17 cellular contexts compared by ENCODE assay signal in the genomic region with DNA sequence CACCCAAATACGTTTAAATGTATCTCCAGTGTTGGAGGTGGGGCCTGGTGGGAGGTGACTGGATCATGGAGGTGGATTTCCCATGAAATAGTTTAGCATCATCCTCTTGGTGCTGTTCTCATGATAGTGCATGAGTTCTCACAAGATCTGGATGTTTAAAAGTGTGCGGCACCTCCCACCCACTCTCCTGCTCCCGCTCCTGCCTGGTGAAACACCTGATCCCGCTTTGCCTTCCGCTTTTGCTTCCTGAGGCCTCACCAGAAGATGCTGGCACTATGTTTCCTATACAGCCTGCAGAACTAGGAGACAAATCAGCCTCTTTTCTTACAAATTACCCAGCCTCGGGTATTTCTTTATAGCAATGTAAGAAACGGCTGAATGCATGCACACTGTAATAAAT. TPM values are rescaled to one million over a fixed set of nuclear protein-coding genes. Genes with fewer than 3 reads are reported as not detected.
DNase-seq lines count a peak whose midpoint lies in the region; ATAC-seq, FAIRE-seq and TF ChIP-seq lines count a peak whose summit lies in the region.
"Had no signal": no experiment of that assay in that cellular context is flagged by ENCODE, and none has a peak within 500 bp of the region (broad histone marks: within the 10 kb centered on the region; RNA-seq: fewer than 3 reads in every experiment).

No MANE protein-coding gene starts in this region.

- no peak overlapping the region for H4K5ac ChIP-seq in H1 (ENCODE audit: insufficient read length, low read depth, low read length)

- H3K4me2 ChIP-seq in HCT116 (ENCODE audit: low read length) (peak overlapping the region; percentile 54), PC-3 (ENCODE audit: low read length) (peak overlapping the region; percentile 77), H1 (ENCODE audit: insufficient read depth in 1 of 2, low read depth in 2 of 2, low read length in 2 of 2) (peak overlapping the region in 1 of 2 experiments; percentile 40; a peak in 1 of 4 replicates), mesenchymal stem cell (ENCODE audit: low read length, poor library complexity, severe bottlenecking) (peak overlapping the region; percentile 46)

- H3K23ac ChIP-seq in H1 (ENCODE audit: insufficient read length) (no peak overlapping the region), mesenchymal stem cell (ENCODE audit: low read length in 2 of 2) (no peak overlapping the region)

- DNase-seq in HCT116 (ENCODE audit: low read depth, low spot score) (no peak), PC-3 (no peak), H1 (ENCODE audit: low read depth in 1 of 2, low spot score in 2 of 2) (no peak), mesenchymal stem cell (no peak), pancreas (no peak)
- DNase-seq in stimulated activated CD8-positive, alpha-beta memory T cell treated with anti-CD3 and anti-CD28 coated beads, Interleukin-4, amount 100 ng/mL, for 48 hours, result no peak
- DNase-seq in activated naive CD4-positive, alpha-beta T cell treated with Interleukin-2 at 50 U/mL for 16 hours, result no peak
- DNase-seq: DMS153, DMS79, GDM1, GOT3 had no signal

- no peak overlapping the region for H3K14ac ChIP-seq in H1 (ENCODE audit: insufficient read length)
- no peak overlapping the region for H3K14ac ChIP-seq in mesenchymal stem cell (ENCODE audit: low read length in 2 of 2)

- H3K9me2 ChIP-seq in HCT116 (ENCODE audit: insufficient read depth), result no peaks in the 10 kb centered on the region
- H3K9me2 ChIP-seq in PC-3 (replicated peaks; ENCODE audit: low read length), result no peaks in the 10 kb centered on the region

- ATAC-seq in HCT116 (peak; percentile 23), PC-3 (no peak), GM18505 (IDR thresholded peaks at IDR 0.05; ENCODE audit: unreplicated experiment) (no peak), pancreas (no peak)

- H3K4me3 ChIP-seq in HCT116 (replicated peaks in 1 of 2; ENCODE audit: low read depth in 1 of 2, low read length in 2 of 2) (no peak overlapping the region), PC-3 (ENCODE audit: low read length) (no peak overlapping the region), H1 (ENCODE audit: extremely low read depth in 1 of 4, insufficient read depth in 2 of 4, low read depth in 3 of 4, low read length in 4 of 4) (no peak overlapping the region), mesenchymal stem cell (ENCODE audit: insufficient read depth in 1 of 2, low read depth in 1 of 2, low read length in 2 of 2) (no peak overlapping the region), pancreas (no peak overlapping the region)
- H3K4me3 ChIP-seq: A549 had no signal

- no peak for TF ChIP-seq CTCF in HCT116 (IDR thresholded peaks at IDR 0.05 in 2 of 3, conservative IDR thresholded peaks at IDR 0.05 in 1 of 3; ENCODE audit: borderline replicate concordance in 1 of 3, insufficient read depth in 1 of 3, low read depth in 2 of 3, low read length in 2 of 3)
- no peak for TF ChIP-seq CTCF in PC-3 (conservative IDR thresholded peaks at IDR 0.05; ENCODE audit: low read depth, low read length)
- TF ChIP-seq CTCF in H1 (IDR thresholded peaks at IDR 0.05; ENCODE audit: control extremely low read depth in 1 of 3, insufficient read depth in 1 of 3, low read depth in 1 of 3, low read length in 3 of 3), result no peak
- no peak for TF ChIP-seq CTCF in pancreas (IDR thresholded peaks at IDR 0.05)

- H3K4ac ChIP-seq in H1 (replicated peaks; ENCODE audit: insufficient read length, low read depth, low read length), result no peak overlapping the region
- H3K4ac ChIP-seq in mesenchymal stem cell (ENCODE audit: low read depth in 1 of 2, low read length in 2 of 2), result no peak overlapping the region

- no peak overlapping the region for H3K9ac ChIP-seq in HCT116 (ENCODE audit: low read length)
- no peak overlapping the region for H3K9ac ChIP-seq in PC-3 (ENCODE audit: low read length)
- H3K9ac ChIP-seq in H1 (replicated peaks in 1 of 4; ENCODE audit: extremely low read depth in 1 of 4, low read depth in 3 of 4, low read length in 3 of 4), result no peak overlapping the region
- no peak overlapping the region for H3K9ac ChIP-seq in mesenchymal stem cell (ENCODE audit: low read length)

- H4K91ac ChIP-seq in H1 (replicated peaks; ENCODE audit: insufficient read length, low read length) (no peak overlapping the region), mesenchymal stem cell (ENCODE audit: low read length) (no peak overlapping the region)

- H3K4me1 ChIP-seq in HCT116 (ENCODE audit: control insufficient read depth in 1 of 2, insufficient read depth in 2 of 2, low read length in 2 of 2) (peaks cover 13 to 21% of the 10 kb centered on the region in 2 experiments), PC-3 (ENCODE audit: insufficient read depth, low read length) (peaks cover 19% of the 10 kb centered on the region), H1 (replicated peaks in 1 of 4; ENCODE audit: control insufficient read depth in 3 of 4, insufficient read depth in 4 of 4, low read length in 3 of 4) (peaks cover 3 to 13% (median 3%) of the 10 kb centered on the region in 4 experiments; a peak in 6 of 7 replicates), mesenchymal stem cell (ENCODE audit: control insufficient read depth, insufficient read depth, low read depth, low read length) (peaks cover 11% of the 10 kb centered on the region), pancreas (no peaks in the 10 kb centered on the region)

- CTCF ChIA-PET in HCT116 (lab: Charles Lee), result interaction anchor here (0.6 to 1.8 kb wide), 5 partner anchors 9 to 722 kb away, joined by 3 to 4 read pairs (median 4); no protein-coding TSS in a partner anchor
- CTCF ChIA-PET in PC-3 (lab: Charles Lee), result interaction anchor here (0.8 kb wide), 2 partner anchors 28 to 36 kb away, joined by 3 to 11 read pairs; no protein-coding TSS in a partner anchor
- CTCF ChIA-PET in H1 (lab: Charles Lee; ENCODE audit: partially characterized antibody), result interaction anchor here (0.6 to 1.5 kb wide), 8 partner anchors 12 to 43 kb away, joined by 3 to 6 read pairs (median 4); no protein-coding TSS in a partner anchor

- H2BK15ac ChIP-seq in H1 (ENCODE audit: low read length), result no peak overlapping the region
- H2BK15ac ChIP-seq in mesenchymal stem cell (ENCODE audit: low read depth, poor library complexity, severe bottlenecking), result no peak overlapping the region

- H4K8ac ChIP-seq in H1 (ENCODE audit: extremely low read depth, insufficient read depth, low read length) (no peak overlapping the region), mesenchymal stem cell (ENCODE audit: low read length) (no peak overlapping the region)

- RAD21 ChIA-PET in HCT116 (lab: Charles Lee; ENCODE audit: low non-redundant PET in 1 of 2, low total read pairs in 2 of 2, uncharacterized antibody in 2 of 2, unreplicated experiment in 2 of 2), result no interaction called here

- no peaks in the 10 kb centered on the region for H4K20me1 ChIP-seq in HCT116 (ENCODE audit: insufficient read depth)
- H4K20me1 ChIP-seq in PC-3 (ENCODE audit: low read length), result no peaks in the 10 kb centered on the region
- H4K20me1 ChIP-seq in H1 (replicated peaks in 1 of 2; ENCODE audit: control insufficient read depth in 1 of 2, insufficient read depth in 2 of 2, low read length in 2 of 2), result peaks cover 0 to 2% of the 10 kb centered on the region in 2 experiments

- no peaks in the 10 kb centered on the region for H3K9me3 ChIP-seq in HCT116 (ENCODE audit: control insufficient read depth in 1 of 2, insufficient read depth in 1 of 2, low read depth in 1 of 2, low read length in 2 of 2)
- H3K9me3 ChIP-seq in PC-3 (ENCODE audit: low read length), result no peaks in the 10 kb centered on the region
- no peaks in the 10 kb centered on the region for H3K9me3 ChIP-seq in H1 (ENCODE audit: insufficient read depth in 2 of 2, low read depth in 1 of 2, low read length in 1 of 2)
- H3K9me3 ChIP-seq in mesenchymal stem cell (ENCODE audit: control insufficient read depth, low read length), result no peaks in the 10 kb centered on the region
- H3K9me3 ChIP-seq in pancreas, result no peaks in the 10 kb centered on the region

- no peaks in the 10 kb centered on the region for H3K27me3 ChIP-seq in HCT116 (ENCODE audit: insufficient read depth, low read length)
- H3K27me3 ChIP-seq in PC-3 (ENCODE audit: low read length), result no peaks in the 10 kb centered on the region
- no peaks in the 10 kb centered on the region for H3K27me3 ChIP-seq in H1 (replicated peaks in 1 of 4; ENCODE audit: control insufficient read depth in 3 of 4, extremely low read depth in 1 of 4, insufficient read depth in 3 of 4, low read length in 3 of 4)
- H3K27me3 ChIP-seq in mesenchymal stem cell (ENCODE audit: control insufficient read depth in 1 of 2, insufficient read depth in 1 of 2, low read length in 2 of 2), result no peaks in the 10 kb centered on the region
- no peaks in the 10 kb centered on the region for H3K27me3 ChIP-seq in pancreas

- H2AFZ ChIP-seq in HCT116 (ENCODE audit: low read depth, low read length, poor library complexity, severe bottlenecking) (no peak overlapping the region), PC-3 (ENCODE audit: low read length) (no peak overlapping the region), H1 (ENCODE audit: low read length) (no peak overlapping the region), mesenchymal stem cell (ENCODE audit: low read depth, low read length) (no peak overlapping the region)

- H3K79me2 ChIP-seq in HCT116 (ENCODE audit: insufficient read depth, low read length) (no peaks in the 10 kb centered on the region), PC-3 (ENCODE audit: low read length) (no peaks in the 10 kb centered on the region), H1 (ENCODE audit: control insufficient read depth in 1 of 2, insufficient read depth in 2 of 2, low read length in 2 of 2) (no peaks in the 10 kb centered on the region)

- no TSS peak for BruUV-seq in HCT116 (replicated peaks; lab: Mats Ljungman, UMichigan)
- no TSS peak for BruUV-seq in PC-3 (replicated peaks; lab: Mats Ljungman, UMichigan)

- no peak overlapping the region for H2BK120ac ChIP-seq in H1 (replicated peaks; ENCODE audit: low read depth, low read length)
- no peak overlapping the region for H2BK120ac ChIP-seq in mesenchymal stem cell (ENCODE audit: low read depth, low read length)

- H3K79me1 ChIP-seq in H1 (ENCODE audit: low read depth, low read length), result no peaks in the 10 kb centered on the region
- H3K79me1 ChIP-seq in mesenchymal stem cell (replicated peaks; ENCODE audit: low read length, poor library complexity, severe bottlenecking), result no peaks in the 10 kb centered on the region

- H2BK5ac ChIP-seq in H1 (ENCODE audit: low read depth, low read length), result no peak overlapping the region; the same call in 1 of the 2 replicates
- H2BK5ac ChIP-seq in mesenchymal stem cell (ENCODE audit: low read depth, low read length, poor library complexity, severe bottlenecking), result no peak overlapping the region

- no peaks in the 10 kb centered on the region for H3K23me2 ChIP-seq in H1 (ENCODE audit: low read depth, low read length)

- H3K56ac ChIP-seq in H1 (replicated peaks; ENCODE audit: insufficient read length, low read depth, low read length), result no peak overlapping the region

- POLR2A ChIA-PET in HCT116 (lab: Charles Lee) (interaction anchor here (1.0 kb wide), 1 partner anchor 8 kb away, joined by 3 read pairs; no protein-coding TSS in a partner anchor), PC-3 (lab: Charles Lee; ENCODE audit: unreplicated experiment) (no interaction called here), H1 (lab: Charles Lee; ENCODE audit: partially characterized antibody) (interaction anchor here (0.7 to 8.7 kb wide), 6 partner anchors 12 to 162 kb away, joined by 3 to 132 read pairs (median 4); a partner anchor contains a TSS)

- H2AK5ac ChIP-seq in H1 (ENCODE audit: low read depth, low read length) (0 out of 2 replicates have a peak overlapping the region, but pooled peaks have one; percentile 48), mesenchymal stem cell (ENCODE audit: low read length, severe bottlenecking) (no peak overlapping the region)

- H3F3A ChIP-seq in PC-3 (ENCODE audit: low read length, unreplicated experiment), result peaks cover 6% of the 10 kb centered on the region

- WGBS in H1 (ENCODE audit: extremely low coverage in 1 of 2, insufficient coverage in 1 of 2, insufficient read length in 1 of 2, insufficient replicate concordance in 2 of 2, low coverage in 1 of 2, low lambda C conversion rate in 2 of 2, missing lambda C conversion rate in 1 of 2), 2 experiments, result 86% methylated on average over 7 of the region's 7 CpGs; no CpG with 5 or more reads in 1 of the 2 experiments
- 85% methylated on average over 7 of the region's 7 CpGs for WGBS in mesenchymal stem cell
- WGBS in pancreas, 2 donors, result 72 to 78% methylated on average over 7 of the region's 7 CpGs

- intact Hi-C loops in HCT116 (cut with micrococcal nuclease), result no loop called here
- intact Hi-C loops in PC-3 (cut with micrococcal nuclease), result no loop called here
- intact Hi-C loops in pancreas (cut with DNase I), result no loop called here

- TF ChIP-seq EP300 in H1 (IDR thresholded peaks at IDR 0.05; ENCODE audit: borderline replicate concordance in 1 of 2, low read depth in 2 of 2, low read length in 2 of 2), result no peak

- H3K36me3 ChIP-seq in HCT116 (ENCODE audit: control insufficient read depth in 1 of 2, insufficient read depth in 2 of 2, low read length in 2 of 2) (no peaks in the 10 kb centered on the region), PC-3 (ENCODE audit: low read depth, low read length) (no peaks in the 10 kb centered on the region), H1 (ENCODE audit: control insufficient read depth in 2 of 4, insufficient read depth in 4 of 4, low read length in 3 of 4) (no peaks in the 10 kb centered on the region), mesenchymal stem cell (ENCODE audit: control insufficient read depth in 1 of 2, insufficient read depth in 2 of 2, low read depth in 1 of 2, low read length in 2 of 2) (no peaks in the 10 kb centered on the region), pancreas (no peaks in the 10 kb centered on the region)

- TF ChIP-seq RAD21 in HCT116 (IDR thresholded peaks at IDR 0.05; ENCODE audit: low read depth) (no peak), H1 (IDR thresholded peaks at IDR 0.05 in 1 of 2, conservative IDR thresholded peaks at IDR 0.05 in 1 of 2; ENCODE audit: low read depth in 2 of 2, low read length in 2 of 2) (no peak)

- H3K18ac ChIP-seq in H1 (ENCODE audit: extremely low read depth, low read length) (no peak overlapping the region), mesenchymal stem cell (ENCODE audit: low read depth in 1 of 2, low read length in 2 of 2) (no peak overlapping the region)

- TF ChIP-seq POLR2A in HCT116 (IDR thresholded peaks at IDR 0.05; ENCODE audit: borderline replicate concordance, extremely low read depth, insufficient read depth, insufficient read length) (no peak), H1 (IDR thresholded peaks at IDR 0.05; ENCODE audit: control extremely low read depth in 1 of 2, low read depth in 2 of 2, low read length in 2 of 2) (no peak), GM18505 (IDR thresholded peaks at IDR 0.05; ENCODE audit: borderline replicate concordance, extremely low read depth, insufficient read depth, insufficient read length) (no peak)

- FAIRE-seq in H1 (lab: Jason Lieb, UNC) (no peak), pancreas (lab: Jason Lieb, UNC) (no peak)
- FAIRE-seq: A549, HepG2 had no signal

- H2BK12ac ChIP-seq in H1 (ENCODE audit: low read depth, low read length) (no peak overlapping the region), mesenchymal stem cell (ENCODE audit: low read length in 2 of 2) (no peak overlapping the region)

- no peak overlapping the region for H3K27ac ChIP-seq in HCT116 (ENCODE audit: low read depth, low read length)
- no peak overlapping the region for H3K27ac ChIP-seq in PC-3 (ENCODE audit: low read length)
- H3K27ac ChIP-seq in H1 (ENCODE audit: low read depth, low read length), result no peak overlapping the region
- H3K27ac ChIP-seq in mesenchymal stem cell (ENCODE audit: low read length, poor library complexity, severe bottlenecking), result no peak overlapping the region
- H3K27ac ChIP-seq in pancreas, result no peak overlapping the region
- H3K27ac ChIP-seq: 22Rv1, A549, C4-2B, HL-60 had no signal

- H2BK20ac ChIP-seq in H1 (ENCODE audit: low read length), result no peak overlapping the region

RNA-seq across cellular contexts. Expression of a gene that starts 20.1 kb away (rescaled TPM):
- total RNA-seq in HCT116 (2021; ENCODE audit: unreplicated experiment), result 238 TPM
- polyA plus RNA-seq in HCT116 (2012), result 220 and 254 TPM in 2 replicates
- 198 and 216 TPM in 2 replicates for total RNA-seq in PC-3 (2014; rRNA removed)
- total RNA-seq in H1 (2021; fragmentation: NEBNext Ultra II Directional; extraction: Animal tissue kit (Norgen Biotek cat#: 25700)), result 323 and 328 TPM in 2 replicates
- polyA plus RNA-seq in H1 (2011; rRNA removed), result 179 and 184 TPM in 2 replicates
- 254 TPM for polyA plus RNA-seq in H1 (2011; cell fraction: cytosol; rRNA removed)
- polyA plus RNA-seq in H1 (2011; cell fraction: nucleus; rRNA removed), result 169 TPM
- polyA plus RNA-seq in H1 (2012, experiment 1 of 2), result 243 to 415 TPM (median 345 TPM) in 4 replicates
- 24.0 TPM for polyA plus RNA-seq in H1 (2012, experiment 2 of 2)
- polyA plus RNA-seq in H1 (2013, experiment 1 of 2), result 314 TPM
- 325 TPM for polyA plus RNA-seq in H1 (2013, experiment 2 of 2)
- polyA minus RNA-seq in H1 (2011; rRNA and poly(A)+ RNA removed), result 277 and 334 TPM in 2 replicates
- 213 TPM for polyA minus RNA-seq in H1 (2011; cell fraction: cytosol; rRNA and poly(A)+ RNA removed)
- 361 TPM for polyA minus RNA-seq in H1 (2011; cell fraction: nucleus; rRNA and poly(A)+ RNA removed)
- 243 TPM for polyA plus RNA-seq in mesenchymal stem cell (2013, experiment 1 of 2)
- 253 TPM for polyA plus RNA-seq in mesenchymal stem cell (2013, experiment 2 of 2)
- total RNA-seq in pancreas, result 100 to 1,000 TPM in 3 of 6 donors, 10 to 100 TPM in 3; 79.8 to 139 (median 101) TPM
- polyA plus RNA-seq in pancreas, result 10 to 100 TPM; 22.2 to 42.1 TPM

RNA-seq across cellular contexts. Expression of a gene that starts 31.1 kb away (rescaled TPM):
- total RNA-seq in HCT116 (2021; ENCODE audit: unreplicated experiment) (72.5 TPM), PC-3 (2014; rRNA removed) (69.9 and 73.4 TPM in 2 replicates), pancreas (10 to 100 TPM; 35.3 to 51.0 (median 40.1) TPM)
- polyA plus RNA-seq in HCT116 (2012), result 58.5 and 65.3 TPM in 2 replicates
- total RNA-seq in H1 (2021; fragmentation: NEBNext Ultra II Directional; extraction: Animal tissue kit (Norgen Biotek cat#: 25700)), result 76.6 and 76.9 TPM in 2 replicates
- polyA plus RNA-seq in H1 (2011; rRNA removed) (37.6 and 39.4 TPM in 2 replicates), pancreas (100 to 1,000 TPM in 1 of 2 donors, 10 to 100 TPM in 1; 84.7 to 110 TPM)
- 58.3 TPM for polyA plus RNA-seq in H1 (2011; cell fraction: cytosol; rRNA removed)
- polyA plus RNA-seq in H1 (2011; cell fraction: nucleus; rRNA removed), result 56.3 TPM
- polyA plus RNA-seq in H1 (2012, experiment 1 of 2), result 59.9 to 69.8 TPM (median 62.5 TPM) in 4 replicates
- polyA plus RNA-seq in H1 (2012, experiment 2 of 2), result 9.7 TPM
- 42.6 TPM for polyA plus RNA-seq in H1 (2013, experiment 1 of 2)
- 40.8 TPM for polyA plus RNA-seq in H1 (2013, experiment 2 of 2)
- 67.6 and 67.8 TPM in 2 replicates for polyA minus RNA-seq in H1 (2011; rRNA and poly(A)+ RNA removed)
- 37.8 TPM for polyA minus RNA-seq in H1 (2011; cell fraction: cytosol; rRNA and poly(A)+ RNA removed)
- polyA minus RNA-seq in H1 (2011; cell fraction: nucleus; rRNA and poly(A)+ RNA removed), result 75.3 TPM
- polyA plus RNA-seq in mesenchymal stem cell (2013, experiment 1 of 2), result 51.9 TPM
- 50.3 TPM for polyA plus RNA-seq in mesenchymal stem cell (2013, experiment 2 of 2)
